Comparison of ENCODE assay signal across 8 cellular contexts in genomic region chr1:1780598-1781525, GRCh38. TPM values are rescaled to one million over a fixed set of nuclear protein-coding genes. Genes with fewer than 3 reads are reported as not detected.
DNase-seq lines count a peak whose midpoint lies in the region; ATAC-seq, FAIRE-seq and TF ChIP-seq lines count a peak whose summit lies in the region.

No MANE protein-coding gene starts in this region.

- DNase-seq in astrocyte (ENCODE audit: low read depth) (no peak), H7 (no peak), ACHN (no peak), occipital lobe (lab: John Stamatoyannopoulos, UW) (no peak)
- no peak for DNase-seq in naive thymus-derived CD8-positive, alpha-beta T cell
- DNase-seq in stimulated activated CD4-positive, alpha-beta T cell treated with anti-CD3 and anti-CD28 coated beads, Interleukin-15, amount 100 ng/mL, for 24 hours, result no peak

- no peaks in the 10 kb centered on the region for H3K9me3 Mint-ChIP-seq in astrocyte (ENCODE audit: unreplicated experiment)
- H3K9me3 Mint-ChIP-seq in naive thymus-derived CD8-positive, alpha-beta T cell, result no peaks in the 10 kb centered on the region

- H3K4me2 ChIP-seq in BLaER1 (peak overlapping the region; percentile 97), astrocyte (ENCODE audit: low read length) (peak overlapping the region; percentile 26)

- peak overlapping the region; percentile 83 for H3K4me3 Mint-ChIP-seq in astrocyte (ENCODE audit: unreplicated experiment)
- peak overlapping the region; percentile 76 to 93 (median 88) for H3K4me3 Mint-ChIP-seq in naive thymus-derived CD8-positive, alpha-beta T cell

- peaks cover 27% of the 10 kb centered on the region for H3K4me1 Mint-ChIP-seq in astrocyte (ENCODE audit: low read depth, unreplicated experiment)
- peaks cover 29 to 67% (median 59%) of the 10 kb centered on the region in 4 donors for H3K4me1 Mint-ChIP-seq in naive thymus-derived CD8-positive, alpha-beta T cell

- WGBS in HUES64, result 90% methylated on average over 7 of the region's 7 CpGs

- H4K20me1 ChIP-seq in BLaER1 (peaks cover 54% of the 10 kb centered on the region), astrocyte (ENCODE audit: insufficient read depth, low read length) (peaks cover 63% of the 10 kb centered on the region)

- no peak overlapping the region for H2AFZ ChIP-seq in astrocyte (ENCODE audit: low read depth, low read length)

- peaks cover 25% of the 10 kb centered on the region for H3K79me2 ChIP-seq in astrocyte (ENCODE audit: insufficient read depth, low read length)

- H3K27me3 Mint-ChIP-seq in astrocyte (ENCODE audit: low read depth, unreplicated experiment), result no peaks in the 10 kb centered on the region
- no peaks in the 10 kb centered on the region for H3K27me3 Mint-ChIP-seq in naive thymus-derived CD8-positive, alpha-beta T cell

- in situ Hi-C loops in ACHN (cut with HindIII; ENCODE audit: low pct_ligation_motif_present, low pct_unique_long_range_greater_than_20kb, low sequenced_read_pairs), result no loop called here

- H3K4me1 ChIP-seq in BLaER1 (peaks cover 85% of the 10 kb centered on the region), HUES64 (ENCODE audit: insufficient read depth, low read length) (peaks cover 34% of the 10 kb centered on the region), astrocyte (ENCODE audit: insufficient read depth, low read length) (peaks cover 46% of the 10 kb centered on the region)

- H3K36me3 ChIP-seq in BLaER1 (peaks cover 14% of the 10 kb centered on the region), HUES64 (ENCODE audit: insufficient read depth, low read length) (peaks cover 13% of the 10 kb centered on the region), astrocyte (ENCODE audit: insufficient read depth, low read length) (peaks cover 2% of the 10 kb centered on the region), H7 (replicated peaks; ENCODE audit: control insufficient read depth, insufficient read depth, low read length) (peaks cover 1% of the 10 kb centered on the region)

- no peaks in the 10 kb centered on the region for H3K27me3 ChIP-seq in BLaER1
- no peaks in the 10 kb centered on the region for H3K27me3 ChIP-seq in HUES64 (ENCODE audit: insufficient read depth, low read length)
- H3K27me3 ChIP-seq in astrocyte (ENCODE audit: insufficient read depth, low read length), result no peaks in the 10 kb centered on the region
- H3K27me3 ChIP-seq in H7 (ENCODE audit: control insufficient read depth, insufficient read depth, low read length), result no peaks in the 10 kb centered on the region

- no peak for TF ChIP-seq CTCF in astrocyte (IDR thresholded peaks at IDR 0.05; ENCODE audit: insufficient read depth, low read depth, low read length)

- H3K9me3 ChIP-seq in BLaER1 (no peaks in the 10 kb centered on the region), HUES64 (ENCODE audit: insufficient read depth, low read depth, low read length) (no peaks in the 10 kb centered on the region), astrocyte (ENCODE audit: insufficient read depth, low read depth, low read length) (no peaks in the 10 kb centered on the region)

- POLR2A ChIA-PET in naive thymus-derived CD8-positive, alpha-beta T cell (lab: Charles Lee), result interaction anchor here (0.6 to 2.5 kb wide), 12 partner anchors 10 to 768 kb away, joined by 3 to 22 read pairs (median 5); partner anchors contain the start of genes CCNL2, CDK11A, GNB1 and MIB2

- no peak overlapping the region for H3K4me3 ChIP-seq in BLaER1
- no peak overlapping the region for H3K4me3 ChIP-seq in HUES64 (ENCODE audit: low read length)
- H3K4me3 ChIP-seq in astrocyte (ENCODE audit: insufficient read depth, low read depth, low read length), result no peak overlapping the region
- H3K4me3 ChIP-seq in H7 (ENCODE audit: insufficient read depth, low read depth, low read length), result no peak overlapping the region

- H3K9ac ChIP-seq in BLaER1 (peak overlapping the region; percentile 100), HUES64 (ENCODE audit: low read depth, low read length) (peak overlapping the region; percentile 89), astrocyte (ENCODE audit: low read length) (no peak overlapping the region)

- FAIRE-seq in astrocyte (lab: Jason Lieb, UNC), result no peak

- peak overlapping the region; percentile 86 for H3K27ac Mint-ChIP-seq in astrocyte (ENCODE audit: unreplicated experiment)
- peak overlapping the region; percentile 87 to 98 (median 95) for H3K27ac Mint-ChIP-seq in naive thymus-derived CD8-positive, alpha-beta T cell

- H3K27ac ChIP-seq in BLaER1 (peak overlapping the region; percentile 100), HUES64 (ENCODE audit: low read depth, low read length) (peak overlapping the region; percentile 97), astrocyte (ENCODE audit: low read depth, low read length) (no peak overlapping the region)

- H3K36me3 Mint-ChIP-seq in astrocyte (ENCODE audit: low read depth, unreplicated experiment), result peaks cover 3% of the 10 kb centered on the region
- peaks cover 0 to 14% (median 0%) of the 10 kb centered on the region in 3 donors for H3K36me3 Mint-ChIP-seq in naive thymus-derived CD8-positive, alpha-beta T cell

- ATAC-seq in naive thymus-derived CD8-positive, alpha-beta T cell, result no peak

RNA-seq across cellular contexts. Expression of gene NADK, which starts 2.6 kb away (rescaled TPM):
- 39.5 TPM for polyA plus RNA-seq in HUES64 (2013, experiment 1 of 2)
- polyA plus RNA-seq in HUES64 (2013, experiment 2 of 2), result 35.2 TPM
- total RNA-seq in astrocyte (83.7 and 87.6 TPM in 2 replicates), occipital lobe (20.4 TPM)
- 10 to 100 TPM; 47.3 to 53.9 TPM for total RNA-seq in naive thymus-derived CD8-positive, alpha-beta T cell
- 10 to 100 TPM; 18.3 to 25.4 (median 19.7) TPM for polyA plus RNA-seq in naive thymus-derived CD8-positive, alpha-beta T cell
- 111 and 175 TPM in 2 replicates for total RNA-seq in H7 (2014; rRNA removed; shearing (Covaris generic))

RNA-seq across cellular contexts. Expression of gene CDK11A, which starts 56.7 kb away (rescaled TPM):
- polyA plus RNA-seq in HUES64 (2013, experiment 1 of 2), result 18.7 TPM
- 18.1 TPM for polyA plus RNA-seq in HUES64 (2013, experiment 2 of 2)
- total RNA-seq in astrocyte (30.3 and 35.3 TPM in 2 replicates), occipital lobe (7.6 TPM)
- 100 to 1,000 TPM; 162 to 173 TPM for total RNA-seq in naive thymus-derived CD8-positive, alpha-beta T cell
- 10 to 100 TPM; 14.2 to 28.6 (median 14.4) TPM for polyA plus RNA-seq in naive thymus-derived CD8-positive, alpha-beta T cell
- 18.6 and 26.2 TPM in 2 replicates for total RNA-seq in H7 (2014; rRNA removed; shearing (Covaris generic))
